ENCODE assay signal across 18 cellular contexts in the genomic region with DNA sequence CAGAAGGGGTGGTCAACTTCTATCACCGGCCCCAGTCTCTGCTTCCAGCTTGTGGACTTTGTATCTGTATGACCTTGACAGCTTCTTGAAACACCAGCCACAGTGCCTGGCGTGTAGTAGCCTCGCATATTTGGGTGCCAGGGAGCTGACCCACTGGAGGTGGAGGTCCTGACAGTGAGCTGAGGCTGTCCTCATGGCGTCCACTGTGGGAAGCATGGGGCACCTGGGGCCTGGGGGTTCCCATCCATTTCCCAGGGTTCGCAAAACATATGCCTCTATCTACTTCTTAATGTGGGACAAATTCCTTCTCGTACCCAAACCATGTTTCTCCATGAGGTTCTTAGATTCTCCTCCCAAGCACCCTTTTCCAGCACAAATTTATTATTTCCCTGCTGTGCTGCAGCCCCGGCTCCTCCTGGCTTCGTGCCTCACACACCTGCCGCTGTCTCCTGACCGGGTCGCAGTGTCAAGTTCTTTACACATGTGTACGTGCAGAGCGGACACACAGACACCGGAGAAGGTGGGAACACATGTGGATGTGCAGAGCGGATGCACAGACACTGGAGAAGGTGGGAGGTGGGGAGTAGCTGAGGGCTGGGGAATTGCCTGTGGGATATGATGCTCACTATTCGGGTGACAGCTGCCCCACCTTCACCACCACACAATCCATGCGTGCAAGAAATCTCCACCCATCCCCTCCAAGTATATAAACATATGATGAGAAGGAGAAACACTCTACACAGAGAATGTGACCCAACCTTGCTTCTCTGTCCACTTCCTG. TPM values are rescaled to one million over a fixed set of nuclear protein-coding genes. Genes with fewer than 3 reads are reported as not detected.
DNase-seq lines count a peak whose midpoint lies in the region; ATAC-seq and TF ChIP-seq lines count a peak whose summit lies in the region.
"Had no signal": no experiment of that assay in that cellular context is flagged by ENCODE, and none has a peak within 500 bp of the region (broad histone marks: within the 10 kb centered on the region; RNA-seq: fewer than 3 reads in every experiment).

No MANE protein-coding gene starts in this region.

- intact Hi-C loops in left ventricle myocardium inferior (cut with micrococcal nuclease) = no loop called here
- intact Hi-C loops in activated naive CD4-positive, alpha-beta T cell treated with anti-CD3 and anti-CD28 coated beads for 36 hours (cut with micrococcal nuclease) = no loop called here

- no peaks in the 10 kb centered on the region for H3K36me3 Mint-ChIP-seq in activated T-helper 17 cell treated with anti-CD3 and anti-CD28 coated beads, Interleukin-2, amount 50 U/mL, for 72 hours (ENCODE audit: low read depth)
- no peaks in the 10 kb centered on the region for H3K36me3 Mint-ChIP-seq in neural crest cell (ENCODE audit: low read depth)
- no peaks in the 10 kb centered on the region for H3K36me3 Mint-ChIP-seq in activated naive CD4-positive, alpha-beta T cell treated with anti-CD3 and anti-CD28 coated beads for 36 hours (ENCODE audit: low read depth)
- H3K36me3 Mint-ChIP-seq: CD8-positive, alpha-beta T cell had no signal

- no peak overlapping the region for H3K27ac ChIP-seq in right atrium auricular region
- H3K27ac ChIP-seq in left ventricle myocardium inferior (replicated peaks) = no peak overlapping the region
- H3K27ac ChIP-seq: BLaER1 treated with 17β-estradiol and CSF1 and Interleukin-3, amounts not matched to agents 10 nM and 100 nM had no signal

- H3K9me3 ChIP-seq in right atrium auricular region = no peaks in the 10 kb centered on the region
- H3K9me3 ChIP-seq in left ventricle myocardium inferior (replicated peaks) = no peaks in the 10 kb centered on the region
- H3K9me3 ChIP-seq: BLaER1 treated with 17β-estradiol and CSF1 and Interleukin-3, amounts not matched to agents 10 nM and 100 nM had no signal

- no peak overlapping the region for H3K4me3 Mint-ChIP-seq in activated T-helper 17 cell treated with anti-CD3 and anti-CD28 coated beads, Interleukin-2, amount 50 U/mL, for 72 hours
- no peak overlapping the region for H3K4me3 Mint-ChIP-seq in neural crest cell
- H3K4me3 Mint-ChIP-seq in activated naive CD4-positive, alpha-beta T cell treated with anti-CD3 and anti-CD28 coated beads for 36 hours = no peak overlapping the region
- H3K4me3 Mint-ChIP-seq: CD8-positive, alpha-beta T cell; HFFc6 had no signal

- no peaks in the 10 kb centered on the region for H3K9me3 Mint-ChIP-seq in activated T-helper 17 cell treated with anti-CD3 and anti-CD28 coated beads, Interleukin-2, amount 50 U/mL, for 72 hours
- no peaks in the 10 kb centered on the region for H3K9me3 Mint-ChIP-seq in neural crest cell
- H3K9me3 Mint-ChIP-seq in activated naive CD4-positive, alpha-beta T cell treated with anti-CD3 and anti-CD28 coated beads for 36 hours = no peaks in the 10 kb centered on the region
- H3K9me3 Mint-ChIP-seq: CD8-positive, alpha-beta T cell; HFFc6 had no signal

- no peaks in the 10 kb centered on the region for H3K27me3 Mint-ChIP-seq in activated T-helper 17 cell treated with anti-CD3 and anti-CD28 coated beads, Interleukin-2, amount 50 U/mL, for 72 hours
- H3K27me3 Mint-ChIP-seq in neural crest cell (ENCODE audit: low read depth) = peaks cover under 1% of the 10 kb centered on the region
- H3K27me3 Mint-ChIP-seq in activated naive CD4-positive, alpha-beta T cell treated with anti-CD3 and anti-CD28 coated beads for 36 hours (ENCODE audit: low read depth) = no peaks in the 10 kb centered on the region

- peak overlapping the region; percentile 25 for H3K27ac Mint-ChIP-seq in activated T-helper 17 cell treated with anti-CD3 and anti-CD28 coated beads, Interleukin-2, amount 50 U/mL, for 72 hours
- H3K27ac Mint-ChIP-seq in neural crest cell (ENCODE audit: unreplicated experiment) = peak overlapping the region; percentile 67
- H3K27ac Mint-ChIP-seq in activated naive CD4-positive, alpha-beta T cell treated with anti-CD3 and anti-CD28 coated beads for 36 hours = no peak overlapping the region
- H3K27ac Mint-ChIP-seq: CD8-positive, alpha-beta T cell; HFFc6 had no signal

- no peaks in the 10 kb centered on the region for H3K36me3 ChIP-seq in right atrium auricular region
- no peaks in the 10 kb centered on the region for H3K36me3 ChIP-seq in left ventricle myocardium inferior
- H3K36me3 ChIP-seq: BLaER1 treated with 17β-estradiol and CSF1 and Interleukin-3, amounts not matched to agents 10 nM and 100 nM had no signal

- H3K4me1 Mint-ChIP-seq in activated T-helper 17 cell treated with anti-CD3 and anti-CD28 coated beads, Interleukin-2, amount 50 U/mL, for 72 hours = peaks cover 26% of the 10 kb centered on the region
- no peaks in the 10 kb centered on the region for H3K4me1 Mint-ChIP-seq in neural crest cell
- H3K4me1 Mint-ChIP-seq in activated naive CD4-positive, alpha-beta T cell treated with anti-CD3 and anti-CD28 coated beads for 36 hours (ENCODE audit: low read depth) = peaks cover 22% of the 10 kb centered on the region

- H3K4me3 ChIP-seq in right atrium auricular region (no peak overlapping the region), left ventricle myocardium inferior (no peak overlapping the region)
- H3K4me3 ChIP-seq: BLaER1 treated with 17β-estradiol and CSF1 and Interleukin-3, amounts not matched to agents 10 nM and 100 nM had no signal

- H3K27me3 ChIP-seq in right atrium auricular region = no peaks in the 10 kb centered on the region
- H3K27me3 ChIP-seq in left ventricle myocardium inferior (ENCODE audit: low read depth) = peaks cover 54% of the 10 kb centered on the region
- H3K27me3 ChIP-seq: BLaER1 treated with 17β-estradiol and CSF1 and Interleukin-3, amounts not matched to agents 10 nM and 100 nM had no signal

- ATAC-seq in activated T-helper 17 cell treated with anti-CD3 and anti-CD28 coated beads, Interleukin-2, amount 50 U/mL, for 72 hours (replicated peaks) = no peak
- ATAC-seq in GM21390 (IDR thresholded peaks at IDR 0.05; ENCODE audit: unreplicated experiment) = no peak
- ATAC-seq: CD8-positive, alpha-beta T cell; PC-3 had no signal

- peak; percentile 42 for DNase-seq in right atrium auricular region (ENCODE audit: low spot score)
- no peak for DNase-seq in left ventricle myocardium inferior
- DNase-seq in neural crest cell (ENCODE audit: low read depth, low spot score) = no peak
- DNase-seq in EL = no peak
- no peak for DNase-seq in activated naive CD4-positive, alpha-beta T cell treated with anti-CD3 and anti-CD28 coated beads for 36 hours
- DNase-seq: Calu3; CD8-positive, alpha-beta T cell; HFFc6; NCI-H1092 treated with DMSO at 0.1 percent for 48 hours; NCI-H146; NCI-H2029 treated with DMSO at 0.1 percent for 48 hours; NCI-H2171; NCI-H526; PC-3; RPMI8226 had no signal

- TF ChIP-seq CTCF in right atrium auricular region (IDR thresholded peaks at IDR 0.05) (no peak), left ventricle myocardium inferior (IDR thresholded peaks at IDR 0.05; ENCODE audit: borderline replicate concordance) (no peak), neural crest cell (conservative IDR thresholded peaks at IDR 0.05) (no peak)

- H3K4me1 ChIP-seq in right atrium auricular region (no peaks in the 10 kb centered on the region), left ventricle myocardium inferior (no peaks in the 10 kb centered on the region)

- CTCF ChIA-PET in activated naive CD4-positive, alpha-beta T cell treated with anti-CD3 and anti-CD28 coated beads for 36 hours (lab: Charles Lee) = no interaction called here

RNA-seq across cellular contexts. Expression of gene TMEM18, which starts 23.4 kb away (rescaled TPM):
- total RNA-seq in right atrium auricular region (10 to 100 TPM in 1 of 2 donors, 1 to 10 TPM in 1; 7.6 to 11.9 TPM), left ventricle myocardium inferior (10.4 TPM), neural crest cell (27.7 and 28.2 TPM in 2 replicates)
- total RNA-seq in activated T-helper 17 cell treated with anti-CD3 and anti-CD28 coated beads, Interleukin-2, amount 50 U/mL, for 72 hours = 10 to 100 TPM; 35.4 to 36.6 TPM
- total RNA-seq in activated naive CD4-positive, alpha-beta T cell treated with anti-CD3 and anti-CD28 coated beads for 36 hours = 10 to 100 TPM; 22.4 to 25.1 TPM
